ENCODE assay signal across 39 cellular contexts in the genomic region with DNA sequence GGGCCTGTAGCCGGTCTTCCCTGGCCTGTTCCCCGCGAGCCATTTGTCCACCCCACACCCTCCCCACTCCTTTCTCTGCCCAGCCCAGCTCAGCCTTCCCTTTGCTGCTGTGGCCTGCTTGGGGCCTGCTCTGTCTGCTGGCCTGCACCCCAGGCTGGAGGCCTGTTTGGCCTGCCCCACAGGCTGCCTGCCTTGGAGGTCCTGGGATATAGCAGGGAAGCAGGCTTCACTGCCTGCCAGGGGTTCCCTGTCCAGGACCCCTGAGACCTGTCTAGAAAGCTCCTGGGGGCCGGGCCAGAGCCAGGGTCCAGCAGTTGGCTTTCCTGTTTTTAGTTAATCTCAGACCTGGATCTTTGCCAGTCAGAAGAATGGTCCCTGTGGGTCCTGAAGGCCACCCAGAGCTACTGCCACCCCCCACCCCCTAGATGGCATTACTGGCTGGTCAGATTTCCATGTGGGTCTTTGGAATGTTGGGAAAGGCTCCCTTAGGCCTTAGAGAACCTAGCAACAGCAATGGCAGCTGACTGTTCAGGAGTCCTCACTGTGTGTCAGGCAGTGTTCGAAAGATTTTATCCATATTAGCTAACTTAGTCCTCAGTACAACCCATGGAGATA. TPM values are rescaled to one million over a fixed set of nuclear protein-coding genes. Genes with fewer than 3 reads are reported as not detected.
"Had no signal": no experiment of that assay in that cellular context is flagged by ENCODE, and none has a peak within 500 bp of the region (broad histone marks: within the 10 kb centered on the region; RNA-seq: fewer than 3 reads in every experiment).

No MANE protein-coding gene starts in this region.

- H3K4me2 ChIP-seq: smooth muscle cell had no signal

- H3K4me3 ChIP-seq: adrenal gland, cardiac muscle cell, ovary, sigmoid colon, smooth muscle cell, testis, transverse colon had no signal

- ATAC-seq: activated CD4-positive, CD25-positive, alpha-beta regulatory T cell treated with anti-CD3 and anti-CD28 coated beads, Interleukin-2, amount 50 U/mL, for 24 hours; effector memory CD8-positive, alpha-beta T cell; natural killer cell; T-helper 17 cell had no signal

- DNase-seq: activated CD4-positive, alpha-beta T cell treated with anti-CD3 and anti-CD28 coated beads for 48 hours; activated CD4-positive, alpha-beta T cell treated with anti-CD3 and anti-CD28 coated beads, Interleukin-2, amount 50 U/mL, for 48 hours; activated CD8-positive, alpha-beta memory T cell treated with anti-CD3 and anti-CD28 coated beads for 24 hours; activated effector memory CD4-positive, alpha-beta T cell treated with anti-CD3 and anti-CD28 coated beads, Interleukin-2, amount 50 U/mL, for 16 hours; activated naive CD4-positive, alpha-beta T cell treated with anti-CD3 and anti-CD28 coated beads for 36 hours; activated naive CD8-positive, alpha-beta T cell treated with anti-CD3 and anti-CD28 coated beads for 36 hours; activated T-cell treated with anti-CD3 and anti-CD28 coated beads, Interleukin-2, amount 50 U/mL, for 1 hour; adrenal gland; cerebellar nuclear complex; cortex of kidney; effector memory CD8-positive, alpha-beta T cell; erythroblast; head of caudate nucleus; hippocampal formation; left cardiac atrium; mammary epithelial cell; midbrain; natural killer cell; ovary; sigmoid colon; stimulated activated CD4-positive, alpha-beta T cell treated with anti-CD3 and anti-CD28 coated beads, Interleukin-15, amount 100 ng/mL, for 24 hours; stimulated activated CD4-positive, alpha-beta T cell treated with anti-CD3 and anti-CD28 coated beads, Interleukin-2, amount 100 ng/mL, for 24 hours; stimulated activated naive CD4-positive, alpha-beta T cell; T-helper 17 cell; T1000; testis; transverse colon; WERI-Rb-1 had no signal

- H3K9me3 ChIP-seq: adrenal gland, neutrophil, ovary, sigmoid colon, testis, transverse colon had no signal

- H3K36me3 ChIP-seq: cardiac muscle cell, ovary, transverse colon had no signal

- H3K27ac ChIP-seq: adrenal gland, cardiac muscle cell, neutrophil, ovary, sigmoid colon, testis, transverse colon, WERI-Rb-1 had no signal

- H3K27me3 ChIP-seq: adrenal gland, cardiac muscle cell, neutrophil, ovary, sigmoid colon, testis, transverse colon had no signal

RNA-seq across cellular contexts. Expression of a gene that starts 56.9 kb away (rescaled TPM):
- total RNA-seq: activated naive CD4-positive, alpha-beta T cell treated with anti-CD3 and anti-CD28 coated beads for 36 hours; activated naive CD8-positive, alpha-beta T cell treated with anti-CD3 and anti-CD28 coated beads for 36 hours; activated T-helper 1 cell treated with anti-CD3 and anti-CD28 coated beads, Interleukin-12 subunit alpha, Interleukin-12 subunit beta, Interleukin-2, Interleukin-4 antibody, amounts not matched to agents 30 ng/mL and 10 ng/mL and 1 ng/mL, durations not matched to agents 14 hours and 24 hours and 36 hours; cardiac muscle cell; fibroblast of lung; fibroblast of villous mesenchyme; liver; mammary epithelial cell; natural killer cell; ovary; renal cortical epithelial cell; sigmoid colon; smooth muscle cell; transverse colon had no signal
- polyA plus RNA-seq: aorta, fibroblast of lung, keratinocyte, liver, mammary epithelial cell, ovary, sigmoid colon, smooth muscle cell had no signal
